Comparison of ENCODE assay signal across 4 cellular contexts in genomic region chr7:76937781-76938180, GRCh38.
DNase-seq lines count a peak whose midpoint lies in the region; ATAC-seq, FAIRE-seq and TF ChIP-seq lines count a peak whose summit lies in the region.
"Not testable (repeated sequence)": the region's sequence is repeated elsewhere in the genome, so short reads cannot be mapped to it uniquely, and the experiment has no call there.

No MANE protein-coding gene starts in this region.

- not testable (repeated sequence) for H3K27ac ChIP-seq in GM23338 (ENCODE audit: low read depth); RWPE2 (ENCODE audit: poor library complexity, severe bottlenecking)
- H3K27ac ChIP-seq in keratinocyte (ENCODE audit: control insufficient read depth, insufficient read depth, low read length) = peak overlapping the region; percentile 52

- H3K27ac Mint-ChIP-seq in GM23338 = not testable (repeated sequence)

- not testable (repeated sequence) for H3K9me3 Mint-ChIP-seq in GM23338

- H3K9me2 ChIP-seq in GM23338 (ENCODE audit: insufficient read depth) = not testable (repeated sequence)

- not testable (repeated sequence) for ATAC-seq in GM23338
- ATAC-seq in RWPE2 (ENCODE audit: low read depth) = peak; percentile 71
- peak; percentile 74 for ATAC-seq in esophagus mucosa

- DNase-seq in GM23338 (ENCODE audit: low spot score); RWPE2 (ENCODE audit: low spot score); keratinocyte (ENCODE audit: low read depth, low spot score): not testable (repeated sequence)

- not testable (repeated sequence) for H3K4me3 Mint-ChIP-seq in GM23338

- not testable (repeated sequence) for H4K20me1 ChIP-seq in GM23338 (replicated peaks; ENCODE audit: insufficient read depth); keratinocyte (ENCODE audit: control insufficient read depth, extremely low read depth, insufficient read depth, low read length)

- H3K4me3 ChIP-seq in GM23338; RWPE2 (ENCODE audit: severe bottlenecking); keratinocyte (ENCODE audit: control insufficient read depth in 2 of 3, extremely low read depth in 1 of 3, insufficient read depth in 2 of 3, low read depth in 1 of 3, low read length in 3 of 3): not testable (repeated sequence)

- H3K9me1 ChIP-seq in keratinocyte (ENCODE audit: control insufficient read depth, extremely low read depth, insufficient read depth, low read length) = not testable (repeated sequence)

- H3K4me1 ChIP-seq in GM23338 (ENCODE audit: insufficient read depth); RWPE2 (ENCODE audit: insufficient read depth, poor library complexity, severe bottlenecking); keratinocyte (ENCODE audit: control insufficient read depth, extremely low read depth, insufficient read depth, low read length): not testable (repeated sequence)

- H3K79me2 ChIP-seq in GM23338 (replicated peaks; ENCODE audit: insufficient read depth); keratinocyte (ENCODE audit: control insufficient read depth, insufficient read depth, low read length): not testable (repeated sequence)

- not testable (repeated sequence) for TF ChIP-seq CTCF in GM23338 (conservative IDR thresholded peaks at IDR 0.05; ENCODE audit: low read depth in 2 of 2); RWPE2 (IDR thresholded peaks at IDR 0.05; ENCODE audit: poor library complexity, severe bottlenecking); keratinocyte (optimal IDR thresholded peaks at IDR 0.05 in 1 of 3, IDR thresholded peaks at IDR 0.05 in 1 of 3, conservative IDR thresholded peaks at IDR 0.05 in 1 of 3; ENCODE audit: extremely low read depth in 1 of 3, insufficient read depth in 2 of 3, low read length in 3 of 3)

- not testable (repeated sequence) for H3K27me3 Mint-ChIP-seq in GM23338 (ENCODE audit: insufficient read depth, low read depth, poor library complexity)

- H3K36me3 Mint-ChIP-seq in GM23338 (ENCODE audit: low read depth) = not testable (repeated sequence)

- not testable (repeated sequence) for H3K36me3 ChIP-seq in GM23338 (ENCODE audit: insufficient read depth); RWPE2 (ENCODE audit: low read depth); keratinocyte (ENCODE audit: control insufficient read depth in 2 of 2, extremely low read depth in 1 of 2, insufficient read depth in 2 of 2, low read length in 2 of 2)

- not testable (repeated sequence) for H3K4me2 ChIP-seq in GM23338
- H3K4me2 ChIP-seq in keratinocyte (ENCODE audit: control insufficient read depth, extremely low read depth, insufficient read depth, low read depth, low read length) = peak overlapping the region; percentile 17

- dilution Hi-C loops in keratinocyte (cut with MboI; ENCODE audit: extremely low pct_ligation_motif_present, low sequenced_read_pairs) = not testable (repeated sequence)

- not testable (repeated sequence) for H3K9ac ChIP-seq in keratinocyte (ENCODE audit: control insufficient read depth, extremely low read depth, insufficient read depth, low read length)

- not testable (repeated sequence) for H3K27me3 ChIP-seq in GM23338 (ENCODE audit: insufficient read depth); RWPE2 (ENCODE audit: insufficient read depth, poor library complexity, severe bottlenecking); keratinocyte (ENCODE audit: control insufficient read depth, extremely low read depth, insufficient read depth, low read length)

- not testable (repeated sequence) for H3K4me1 Mint-ChIP-seq in GM23338

- not testable (repeated sequence) for H3F3A ChIP-seq in GM23338 (replicated peaks; ENCODE audit: low read depth)

- H2AFZ ChIP-seq in GM23338 (0 out of 2 replicates have a peak overlapping the region, but pooled peaks have one; percentile 63), keratinocyte (ENCODE audit: control insufficient read depth, low read length) (peak overlapping the region; percentile 82)

- FAIRE-seq in keratinocyte (lab: Jason Lieb, UNC) = peak; percentile 97

- not testable (repeated sequence) for H3K9me3 ChIP-seq in RWPE2 (ENCODE audit: severe bottlenecking); keratinocyte (ENCODE audit: control insufficient read depth, low read depth, low read length)
